Comparison of ENCODE assay signal across 23 cellular contexts in the genomic region with DNA sequence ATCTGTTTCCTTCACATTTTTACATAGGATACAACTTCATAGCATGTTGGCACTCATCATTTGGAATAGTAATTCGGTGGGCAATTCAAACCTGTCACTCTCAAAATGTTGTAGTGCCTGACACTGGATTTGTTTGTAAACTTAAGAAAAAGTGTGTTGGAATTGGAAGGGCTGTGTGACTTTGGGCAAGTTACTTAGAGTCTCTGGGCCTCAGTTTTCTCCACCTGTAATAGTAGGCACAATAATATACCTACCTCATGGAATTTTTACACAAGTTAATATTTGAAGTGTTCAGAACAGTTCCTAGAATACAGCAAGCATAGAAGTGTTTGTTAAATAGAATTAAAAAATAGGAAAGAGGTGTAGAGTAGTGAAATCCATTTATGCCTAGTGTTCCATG. TPM values are rescaled to one million over a fixed set of nuclear protein-coding genes. Genes with fewer than 3 reads are reported as not detected.
"Had no signal": no experiment of that assay in that cellular context is flagged by ENCODE, and none has a peak within 500 bp of the region (broad histone marks: within the 10 kb centered on the region; RNA-seq: fewer than 3 reads in every experiment).

No MANE protein-coding gene starts in this region.

- H3K4me3 ChIP-seq: dorsolateral prefrontal cortex, gastrocnemius medialis, lower lobe of right lung, ovary, psoas muscle, sigmoid colon, suprapubic skin, vagina had no signal

- H3K9me3 ChIP-seq: gastrocnemius medialis, lower lobe of right lung, ovary, psoas muscle, sigmoid colon, suprapubic skin, vagina had no signal

- ATAC-seq: esophagus mucosa; gastrocnemius medialis; left ventricle myocardium superior; natural killer cell; psoas muscle; stimulated activated effector memory CD8-positive, alpha-beta T cell treated with anti-CD3 and anti-CD28 coated beads, Interleukin-12 subunit alpha, Interleukin-12 subunit beta, amount 100 ng/mL, for 72 hours had no signal

- H3K36me3 ChIP-seq: gastrocnemius medialis, lower lobe of right lung, ovary, sigmoid colon, suprapubic skin, vagina had no signal

- H3K27me3 ChIP-seq: gastrocnemius medialis, ovary, sigmoid colon, suprapubic skin, vagina had no signal

- H3K27ac ChIP-seq: dorsolateral prefrontal cortex, epithelial cell of prostate, gastrocnemius medialis, lower lobe of right lung, ovary, psoas muscle, sigmoid colon, vagina had no signal

- H3K4me1 ChIP-seq: gastrocnemius medialis, lower lobe of right lung, psoas muscle, suprapubic skin, vagina had no signal

- DNase-seq: dorsolateral prefrontal cortex; effector CD4-positive, alpha-beta T cell; foreskin fibroblast; gastrocnemius medialis; head of caudate nucleus; left ventricle myocardium superior; lower lobe of right lung; natural killer cell; occipital lobe; ovary; posterior cingulate gyrus; psoas muscle; right cardiac atrium; sigmoid colon; stimulated activated CD4-positive, alpha-beta T cell treated with anti-CD3 and anti-CD28 coated beads, Interleukin-2, amount 100 ng/mL, for 24 hours; stimulated activated CD4-positive, alpha-beta T cell treated with anti-CD3 and anti-CD28 coated beads, Interleukin-4, amount 100 ng/mL, for 24 hours; stimulated activated naive CD4-positive, alpha-beta T cell treated with Interleukin-2 at 50 U/mL for 16 hours had no signal

RNA-seq across cellular contexts. Expression of gene BCAS1, which starts 15.0 kb away (rescaled TPM):
- total RNA-seq: glomerular endothelial cell, left ventricle myocardium superior had no signal
